Comparison of ENCODE assay signal across 8 cellular contexts in genomic region chr1:236983818-236984217, GRCh38. TPM values are rescaled to one million over a fixed set of nuclear protein-coding genes. Genes with fewer than 3 reads are reported as not detected.
"Had no signal": no experiment of that assay in that cellular context is flagged by ENCODE, and none has a peak within 500 bp of the region (broad histone marks: within the 10 kb centered on the region; RNA-seq: fewer than 3 reads in every experiment).

No MANE protein-coding gene starts in this region.

- ATAC-seq: HCT116 had no signal

- H3K36me3 ChIP-seq: HAP-1 had no signal

- H3K27ac ChIP-seq: GM23248 had no signal

- H3K9me3 ChIP-seq: HAP-1 had no signal

- H3K4me1 ChIP-seq: HAP-1 had no signal

- DNase-seq: GM23248, GOT3, H7, IMR-90 had no signal

- H3K9ac ChIP-seq: GM23248 had no signal

- H3K4me3 ChIP-seq: GM23248, HAP-1 had no signal

RNA-seq across cellular contexts. Expression of gene MT1HL1, which starts 20.4 kb away (rescaled TPM):
- total RNA-seq: GM23248, H4, H7, HT-29, IMR-90 had no signal
- polyA plus RNA-seq: GM23248, IMR-90 had no signal

RNA-seq across cellular contexts. Expression of gene RYR2, which starts 58.2 kb away (rescaled TPM):
- total RNA-seq: GM23248, HT-29, IMR-90 had no signal
- polyA plus RNA-seq: GM23248, IMR-90 had no signal
